In genomic region chr15:65790692-65791334, GRCh38 we compare ENCODE assay signal across 8 cellular contexts. TPM values are rescaled to one million over a fixed set of nuclear protein-coding genes. Genes with fewer than 3 reads are reported as not detected.
DNase-seq lines count a peak whose midpoint lies in the region; FAIRE-seq and TF ChIP-seq lines count a peak whose summit lies in the region.

No MANE protein-coding gene starts in this region.

- TF ChIP-seq CTCF in fibroblast of pulmonary artery (IDR thresholded peaks at IDR 0.05; ENCODE audit: low read length, missing control alignments) (no peak), prostate gland (IDR thresholded peaks at IDR 0.05) (no peak)

- TF ChIP-seq POLR2A in prostate gland (IDR thresholded peaks at IDR 0.05) (no peak), H54 (IDR thresholded peaks at IDR 0.05; ENCODE audit: low read depth, low read length) (no peak)

- intact Hi-C loops in prostate gland (cut with DNase I): loop anchor here (5.0 kb wide), 1 partner anchor 76 kb away; the partner anchor contains the start of gene RAB11A

- peak; percentile 29 for DNase-seq in Ammon's horn (ENCODE audit: low spot score)
- DNase-seq in HCEC 1CT: peak; percentile 28
- DNase-seq in T-helper 2 cell treated with Interferon-gamma antibody and Interleukin-4, amounts not matched to agents 5 μg/mL and 100 μg/mL, for 36 hours (ENCODE audit: low spot score): no peak
- peak; percentile 35 for DNase-seq in fibroblast of pulmonary artery (ENCODE audit: low read depth)
- no peak for DNase-seq in prostate gland (ENCODE audit: low spot score)
- DNase-seq in H54 (ENCODE audit: insufficient read length, low spot score): no peak
- DNase-seq in islet precursor cell: no peak
- no peak for DNase-seq in activated CD4-positive, CD25-positive, alpha-beta regulatory T cell (lab: John Stamatoyannopoulos, UW)

- H3K4me1 ChIP-seq in prostate gland (replicated peaks): no peaks in the 10 kb centered on the region

- H3K4me3 Mint-ChIP-seq in T-helper 2 cell treated with Interferon-gamma antibody and Interleukin-4, amounts not matched to agents 5 μg/mL and 100 μg/mL, for 36 hours: peak overlapping the region; percentile 99

- H3K9me3 ChIP-seq in prostate gland: no peaks in the 10 kb centered on the region

- no peaks in the 10 kb centered on the region for H3K27me3 ChIP-seq in prostate gland (replicated peaks; ENCODE audit: insufficient read depth)

- FAIRE-seq in H54 (lab: Jason Lieb, UNC): no peak

- no peaks in the 10 kb centered on the region for H3K9me3 Mint-ChIP-seq in T-helper 2 cell treated with Interferon-gamma antibody and Interleukin-4, amounts not matched to agents 5 μg/mL and 100 μg/mL, for 36 hours

- H3K4me1 Mint-ChIP-seq in T-helper 2 cell treated with Interferon-gamma antibody and Interleukin-4, amounts not matched to agents 5 μg/mL and 100 μg/mL, for 36 hours (ENCODE audit: low read depth): peaks cover 55% of the 10 kb centered on the region

- peak overlapping the region; percentile 100 for H3K27ac Mint-ChIP-seq in T-helper 2 cell treated with Interferon-gamma antibody and Interleukin-4, amounts not matched to agents 5 μg/mL and 100 μg/mL, for 36 hours

- H3K36me3 Mint-ChIP-seq in T-helper 2 cell treated with Interferon-gamma antibody and Interleukin-4, amounts not matched to agents 5 μg/mL and 100 μg/mL, for 36 hours (ENCODE audit: low read depth): peaks cover 9% of the 10 kb centered on the region

- 5% methylated on average over 14 of the region's 14 CpGs for WGBS in prostate gland

- no peaks in the 10 kb centered on the region for H3K36me3 ChIP-seq in prostate gland

- H3K4me3 ChIP-seq in fibroblast of pulmonary artery (replicated peaks; ENCODE audit: low read depth, low read length): peak overlapping the region; percentile 77
- peak overlapping the region; percentile 95 for H3K4me3 ChIP-seq in prostate gland

- no peaks in the 10 kb centered on the region for H3K27me3 Mint-ChIP-seq in T-helper 2 cell treated with Interferon-gamma antibody and Interleukin-4, amounts not matched to agents 5 μg/mL and 100 μg/mL, for 36 hours (ENCODE audit: low read depth)

- H3K27ac ChIP-seq in prostate gland: peak overlapping the region; percentile 98

RNA-seq across cellular contexts. Expression of gene DENND4A, which starts 1.3 kb away (rescaled TPM):
- total RNA-seq in prostate gland: 10 to 100 TPM; 24.5 to 49.6 TPM

Comparison
In these comparisons a context has a peak if more than half of its experiments do, and no peak if none do; other contexts are left out.
1. DNase-seq: peak in Ammon's horn (single experiment), HCEC 1CT (single experiment) and fibroblast of pulmonary artery (single experiment); none in T-helper 2 cell treated with Interferon-gamma antibody and Interleukin-4, amounts not matched to agents 5 μg/mL and 100 μg/mL, for 36 hours (single experiment), prostate gland (single experiment), H54 (single experiment), islet precursor cell (single experiment) and activated CD4-positive, CD25-positive, alpha-beta regulatory T cell (0 of 4).